In the genomic region with DNA sequence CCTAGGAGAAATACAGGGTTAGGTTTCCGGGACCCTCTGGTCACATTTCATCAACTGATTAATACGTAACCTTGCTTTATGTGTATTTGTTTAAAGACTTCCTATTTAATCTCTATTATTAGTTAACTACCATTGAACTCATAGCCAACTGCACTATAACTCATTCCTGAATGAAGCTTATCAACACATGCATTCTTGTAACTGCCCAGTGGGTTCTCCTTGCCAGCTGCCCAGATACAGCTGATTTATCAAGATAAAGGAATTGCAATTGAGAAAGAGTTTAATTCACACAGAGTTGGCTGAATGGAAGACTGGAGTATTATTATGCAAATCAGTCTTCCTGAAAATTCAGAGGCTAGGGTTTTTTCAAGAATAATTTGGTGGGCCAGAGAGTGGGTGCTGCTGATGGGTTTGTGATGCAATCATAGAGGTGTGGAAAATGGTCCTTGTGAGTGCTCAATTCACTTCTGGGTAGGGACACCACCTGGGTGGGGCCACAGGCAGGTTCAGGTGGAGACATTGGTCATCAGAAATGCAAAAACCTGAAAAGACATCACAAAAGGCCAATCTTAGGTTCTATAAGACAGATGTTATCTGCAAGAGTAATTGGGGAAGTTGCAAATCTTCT, we compare ENCODE assay signal across 20 cellular contexts. TPM values are rescaled to one million over a fixed set of nuclear protein-coding genes. Genes with fewer than 3 reads are reported as not detected.
"Had no signal": no experiment of that assay in that cellular context is flagged by ENCODE, and none has a peak within 500 bp of the region (broad histone marks: within the 10 kb centered on the region; RNA-seq: fewer than 3 reads in every experiment).

No MANE protein-coding gene starts in this region.

- H3K4me3 Mint-ChIP-seq: activated naive CD8-positive, alpha-beta T cell treated with anti-CD3 and anti-CD28 coated beads for 36 hours; activated T-helper 1 cell treated with anti-CD3 and anti-CD28 coated beads, Interleukin-12 subunit alpha, Interleukin-12 subunit beta, Interleukin-2, Interleukin-4 antibody, amounts not matched to agents 30 ng/mL and 10 ng/mL and 1 ng/mL, durations not matched to agents 14 hours and 24 hours and 36 hours; naive B cell; neural progenitor cell; stimulated activated naive CD8-positive, alpha-beta T cell treated with anti-CD3 and anti-CD28 coated beads, Interleukin-15, amount 100 ng/mL, for 72 hours had no signal

- H3K27me3 Mint-ChIP-seq: activated naive CD8-positive, alpha-beta T cell treated with anti-CD3 and anti-CD28 coated beads for 36 hours; naive B cell; stimulated activated naive CD8-positive, alpha-beta T cell treated with anti-CD3 and anti-CD28 coated beads, Interleukin-15, amount 100 ng/mL, for 72 hours had no signal

- H3K9me3 Mint-ChIP-seq: activated naive CD8-positive, alpha-beta T cell treated with anti-CD3 and anti-CD28 coated beads for 36 hours; activated T-helper 1 cell treated with anti-CD3 and anti-CD28 coated beads, Interleukin-12 subunit alpha, Interleukin-12 subunit beta, Interleukin-2, Interleukin-4 antibody, amounts not matched to agents 30 ng/mL and 10 ng/mL and 1 ng/mL, durations not matched to agents 14 hours and 24 hours and 36 hours; neural progenitor cell; stimulated activated naive CD8-positive, alpha-beta T cell treated with anti-CD3 and anti-CD28 coated beads, Interleukin-15, amount 100 ng/mL, for 72 hours had no signal

- FAIRE-seq: endometrium had no signal

- ATAC-seq: left ventricle myocardium superior; mucosa of descending colon; stimulated activated naive CD8-positive, alpha-beta T cell treated with anti-CD3 and anti-CD28 coated beads, Interleukin-15, amount 100 ng/mL, for 72 hours had no signal

- H3K4me3 ChIP-seq: coronary artery, heart right ventricle, mucosa of descending colon, neural progenitor cell, prostate gland, skin epidermis, testis, upper lobe of left lung had no signal

- H3K27ac Mint-ChIP-seq: activated naive CD8-positive, alpha-beta T cell treated with anti-CD3 and anti-CD28 coated beads for 36 hours; activated T-helper 1 cell treated with anti-CD3 and anti-CD28 coated beads, Interleukin-12 subunit alpha, Interleukin-12 subunit beta, Interleukin-2, Interleukin-4 antibody, amounts not matched to agents 30 ng/mL and 10 ng/mL and 1 ng/mL, durations not matched to agents 14 hours and 24 hours and 36 hours; naive B cell; neural progenitor cell; stimulated activated naive CD8-positive, alpha-beta T cell treated with anti-CD3 and anti-CD28 coated beads, Interleukin-15, amount 100 ng/mL, for 72 hours had no signal

- H2AFZ ChIP-seq: neural progenitor cell had no signal

- H3K36me3 ChIP-seq: heart right ventricle, neural progenitor cell, prostate gland, upper lobe of left lung had no signal

- H3K9ac ChIP-seq: neural progenitor cell had no signal

- H3K4me2 ChIP-seq: neural progenitor cell had no signal

- H3K4me1 ChIP-seq: prostate gland, testis had no signal

- H3K4me1 Mint-ChIP-seq: activated naive CD8-positive, alpha-beta T cell treated with anti-CD3 and anti-CD28 coated beads for 36 hours; naive B cell; stimulated activated naive CD8-positive, alpha-beta T cell treated with anti-CD3 and anti-CD28 coated beads, Interleukin-15, amount 100 ng/mL, for 72 hours had no signal

- H3K9me3 ChIP-seq: heart right ventricle, mucosa of descending colon, prostate gland, testis, upper lobe of left lung had no signal

- H3K27ac ChIP-seq: coronary artery, heart right ventricle, neural progenitor cell, prostate gland, skin epidermis, testis had no signal

- DNase-seq: activated CD4-positive, alpha-beta T cell treated with anti-CD3 and anti-CD28 coated beads for 1 hour; activated CD4-positive, alpha-beta T cell treated with anti-CD3 and anti-CD28 coated beads, Interleukin-2, amount 50 U/mL, for 48 hours; activated gamma-delta T cell treated with Interleukin-2 at 50 U/mL for 16 hours; activated naive CD8-positive, alpha-beta T cell treated with anti-CD3 and anti-CD28 coated beads for 36 hours; heart right ventricle; left ventricle myocardium superior; mucosa of descending colon; naive B cell; right cardiac atrium; stimulated activated naive CD8-positive, alpha-beta T cell treated with anti-CD3 and anti-CD28 coated beads, Interleukin-15, amount 100 ng/mL, for 72 hours; T-helper 1 cell; T-helper 9 cell; testis; upper lobe of left lung had no signal

- H3K27me3 ChIP-seq: heart right ventricle, neural progenitor cell, testis, upper lobe of left lung had no signal

- H3K36me3 Mint-ChIP-seq: activated naive CD8-positive, alpha-beta T cell treated with anti-CD3 and anti-CD28 coated beads for 36 hours; naive B cell had no signal

RNA-seq across cellular contexts. Expression of a gene that starts 21.1 kb away (rescaled TPM):
- total RNA-seq: activated naive CD8-positive, alpha-beta T cell treated with anti-CD3 and anti-CD28 coated beads for 36 hours; activated T-helper 1 cell treated with anti-CD3 and anti-CD28 coated beads, Interleukin-12 subunit alpha, Interleukin-12 subunit beta, Interleukin-2, Interleukin-4 antibody, amounts not matched to agents 30 ng/mL and 10 ng/mL and 1 ng/mL, durations not matched to agents 14 hours and 24 hours and 36 hours had no signal
